23 cellular contexts compared by ENCODE assay signal in genomic region chr18:50341443-50341842, GRCh38. TPM values are rescaled to one million over a fixed set of nuclear protein-coding genes. Genes with fewer than 3 reads are reported as not detected.
"Had no signal": no experiment of that assay in that cellular context is flagged by ENCODE, and none has a peak within 500 bp of the region (broad histone marks: within the 10 kb centered on the region; RNA-seq: fewer than 3 reads in every experiment).

No MANE protein-coding gene starts in this region.

- H3K27me3 ChIP-seq: colonic mucosa, esophagus muscularis mucosa, gastroesophageal sphincter, heart left ventricle, hepatocyte, sigmoid colon, testis, tibial artery had no signal

- H3K9me3 ChIP-seq: colonic mucosa, esophagus muscularis mucosa, gastroesophageal sphincter, heart left ventricle, psoas muscle, sigmoid colon, testis, tibial artery had no signal

- H3K36me3 ChIP-seq: colonic mucosa, esophagus muscularis mucosa, gastroesophageal sphincter, heart left ventricle, sigmoid colon, tibial artery had no signal

- H3K27ac ChIP-seq: colonic mucosa, esophagus muscularis mucosa, foreskin keratinocyte, gastroesophageal sphincter, heart left ventricle, hepatocyte, psoas muscle, sigmoid colon, testis, tibial artery had no signal

- H3K4me3 ChIP-seq: colonic mucosa, esophagus muscularis mucosa, gastroesophageal sphincter, heart left ventricle, hepatocyte, psoas muscle, sigmoid colon, testis, tibial artery had no signal

- DNase-seq: colonic mucosa; effector CD8-positive, alpha-beta T cell; foreskin keratinocyte; heart left ventricle; kidney; naive thymus-derived CD8-positive, alpha-beta T cell; nephron progenitor cell; nucleus accumbens; psoas muscle; right cardiac atrium; sigmoid colon; stimulated activated CD4-positive, alpha-beta T cell treated with anti-CD3 and anti-CD28 coated beads, Interleukin-2, amount 100 ng/mL, for 24 hours; stimulated activated CD4-positive, alpha-beta T cell treated with anti-CD3 and anti-CD28 coated beads, Interleukin-4, amount 100 ng/mL, for 24 hours; stimulated activated naive CD8-positive, alpha-beta T cell treated with anti-CD3 and anti-CD28 coated beads, Interleukin-15, Interleukin-2, amounts not matched to agents 100 U/mL and 50 U/mL, for 24 hours; substantia nigra; testis; tibial artery had no signal

- H3K4me1 ChIP-seq: colonic mucosa, esophagus muscularis mucosa, foreskin keratinocyte, gastroesophageal sphincter, heart left ventricle, psoas muscle, sigmoid colon, testis, tibial artery had no signal

- ATAC-seq: foreskin keratinocyte; gastroesophageal sphincter; heart left ventricle; left lobe of liver; naive thymus-derived CD8-positive, alpha-beta T cell; psoas muscle; right cardiac atrium; stimulated activated effector memory CD8-positive, alpha-beta T cell treated with anti-CD3 and anti-CD28 coated beads, Interleukin-12 subunit alpha, Interleukin-12 subunit beta, amount 100 ng/mL, for 72 hours; stimulated activated naive CD8-positive, alpha-beta T cell treated with anti-CD3 and anti-CD28 coated beads, Interleukin-15, Interleukin-2, amounts not matched to agents 100 U/mL and 50 U/mL, for 24 hours had no signal

RNA-seq across cellular contexts. Expression of gene SKA1, which starts 33.4 kb away (rescaled TPM):
- total RNA-seq: esophagus muscularis mucosa, mesenteric fat pad had no signal
